12 cellular contexts compared by ENCODE assay signal in genomic region chr5:126438267-126438666, GRCh38. TPM values are rescaled to one million over a fixed set of nuclear protein-coding genes. Genes with fewer than 3 reads are reported as not detected.
DNase-seq lines count a peak whose midpoint lies in the region; ATAC-seq and TF ChIP-seq lines count a peak whose summit lies in the region.
"Had no signal": no experiment of that assay in that cellular context is flagged by ENCODE, and none has a peak within 500 bp of the region (broad histone marks: within the 10 kb centered on the region; RNA-seq: fewer than 3 reads in every experiment).

No MANE protein-coding gene starts in this region.

- ATAC-seq in GM19351 (IDR thresholded peaks at IDR 0.05; ENCODE audit: unreplicated experiment), result peak; percentile 96
- ATAC-seq in HG02884 (IDR thresholded peaks at IDR 0.05; ENCODE audit: unreplicated experiment), result peak; percentile 76

- H3K4me1 ChIP-seq in effector memory CD4-positive, alpha-beta T cell (ENCODE audit: control insufficient read depth, insufficient read depth, low read length, poor library complexity, severe bottlenecking), result no peaks in the 10 kb centered on the region

- H3K4me3 ChIP-seq in GM12865 (ENCODE audit: low read depth, low read length), result no peak overlapping the region
- H3K4me3 ChIP-seq in effector memory CD4-positive, alpha-beta T cell (ENCODE audit: insufficient read depth, low read depth, low read length, poor library complexity, severe bottlenecking), result no peak overlapping the region
- H3K4me3 ChIP-seq: hepatocyte had no signal

- H3K36me3 ChIP-seq in effector memory CD4-positive, alpha-beta T cell (ENCODE audit: control insufficient read depth, insufficient read depth, low read length), result no peaks in the 10 kb centered on the region

- H3K27ac ChIP-seq in effector memory CD4-positive, alpha-beta T cell (ENCODE audit: insufficient read depth, low read length, poor library complexity, severe bottlenecking), result no peak overlapping the region
- H3K27ac ChIP-seq: C4-2B, hepatocyte had no signal

- H3K27ac Mint-ChIP-seq in activated CD4-positive, alpha-beta memory T cell treated with anti-CD3 and anti-CD28 coated beads for 36 hours, result peak overlapping the region; percentile 82
- H3K27ac Mint-ChIP-seq in glutamatergic neuron (ENCODE audit: unreplicated experiment), result no peak overlapping the region
- H3K27ac Mint-ChIP-seq: activated B cell treated with CpG ODN at 0.5 μM for 24 hours had no signal

- no peaks in the 10 kb centered on the region for H3K9me3 ChIP-seq in effector memory CD4-positive, alpha-beta T cell (ENCODE audit: control insufficient read depth, low read length)

- POLR2A ChIA-PET in activated CD4-positive, alpha-beta memory T cell treated with anti-CD3 and anti-CD28 coated beads for 36 hours (lab: Charles Lee), result interaction anchor here (1.1 to 3.2 kb wide), 4 partner anchors 8 to 78 kb away, joined by 3 to 20 read pairs (median 8); partner anchors contain the start of gene GRAMD2B

- intact Hi-C loops in activated CD4-positive, alpha-beta memory T cell treated with anti-CD3 and anti-CD28 coated beads for 36 hours (cut with micrococcal nuclease), result loop anchor here (1.0 kb wide), 2 partner anchors 8 to 15 kb away; partner anchors contain the start of gene GRAMD2B

- peak overlapping the region; percentile 9 for H3K4me3 Mint-ChIP-seq in activated CD4-positive, alpha-beta memory T cell treated with anti-CD3 and anti-CD28 coated beads for 36 hours
- H3K4me3 Mint-ChIP-seq in glutamatergic neuron (ENCODE audit: unreplicated experiment), result no peak overlapping the region
- H3K4me3 Mint-ChIP-seq: activated B cell treated with CpG ODN at 0.5 μM for 24 hours had no signal

- H3K4me1 Mint-ChIP-seq in activated CD4-positive, alpha-beta memory T cell treated with anti-CD3 and anti-CD28 coated beads for 36 hours (ENCODE audit: low read depth), result peaks cover 29% of the 10 kb centered on the region
- no peaks in the 10 kb centered on the region for H3K4me1 Mint-ChIP-seq in glutamatergic neuron (ENCODE audit: low read depth, unreplicated experiment)
- H3K4me1 Mint-ChIP-seq: activated B cell treated with CpG ODN at 0.5 μM for 24 hours had no signal

- DNase-seq in GM12865 (ENCODE audit: low read depth) (peak; percentile 79), glutamatergic neuron (no peak), NCI-H2029 treated with DMSO at 0.1 percent for 48 hours (lab: John Stamatoyannopoulos, UW) (no peak), iPS-NIHi11 (ENCODE audit: low spot score) (no peak)
- DNase-seq in activated CD4-positive, alpha-beta memory T cell treated with anti-CD3 and anti-CD28 coated beads for 36 hours, result peak; percentile 42
- DNase-seq in effector memory CD4-positive, alpha-beta T cell, result no peak
- DNase-seq: activated B cell treated with CpG ODN at 0.5 μM for 24 hours; central memory CD4-positive, alpha-beta T cell had no signal

- CTCF ChIA-PET in activated CD4-positive, alpha-beta memory T cell treated with anti-CD3 and anti-CD28 coated beads for 36 hours (lab: Charles Lee), result interaction anchor here (0.5 to 1.8 kb wide), 4 partner anchors 8 to 850 kb away, joined by 3 to 6 read pairs (median 4); no protein-coding TSS in a partner anchor

- H3K9me3 Mint-ChIP-seq in activated CD4-positive, alpha-beta memory T cell treated with anti-CD3 and anti-CD28 coated beads for 36 hours, result no peaks in the 10 kb centered on the region
- H3K9me3 Mint-ChIP-seq in glutamatergic neuron (ENCODE audit: unreplicated experiment), result no peaks in the 10 kb centered on the region
- H3K9me3 Mint-ChIP-seq: activated B cell treated with CpG ODN at 0.5 μM for 24 hours had no signal

- no peaks in the 10 kb centered on the region for H3K27me3 ChIP-seq in effector memory CD4-positive, alpha-beta T cell (replicated peaks; ENCODE audit: control insufficient read depth, insufficient read depth, low read length, poor library complexity, severe bottlenecking)
- H3K27me3 ChIP-seq: hepatocyte had no signal

- H3K36me3 Mint-ChIP-seq in activated CD4-positive, alpha-beta memory T cell treated with anti-CD3 and anti-CD28 coated beads for 36 hours, result peaks cover 17% of the 10 kb centered on the region
- H3K36me3 Mint-ChIP-seq in glutamatergic neuron (ENCODE audit: unreplicated experiment), result no peaks in the 10 kb centered on the region

- TF ChIP-seq CTCF in GM12865 (IDR thresholded peaks at IDR 0.05; ENCODE audit: insufficient read depth, low read depth, low read length, missing control alignments) (no peak), glutamatergic neuron (IDR thresholded peaks at IDR 0.05; ENCODE audit: partially characterized antibody, unreplicated experiment) (no peak)

- H3K27me3 Mint-ChIP-seq in activated CD4-positive, alpha-beta memory T cell treated with anti-CD3 and anti-CD28 coated beads for 36 hours, result no peaks in the 10 kb centered on the region
- H3K27me3 Mint-ChIP-seq in glutamatergic neuron (ENCODE audit: unreplicated experiment), result no peaks in the 10 kb centered on the region
- H3K27me3 Mint-ChIP-seq: activated B cell treated with CpG ODN at 0.5 μM for 24 hours had no signal

RNA-seq across cellular contexts. Expression of gene GRAMD2B, which starts 15.1 kb away (rescaled TPM):
- 10 to 100 TPM in 1 of 2 experiments, 1 to 10 TPM in 1; 9.9 to 10.4 TPM for total RNA-seq in activated CD4-positive, alpha-beta memory T cell treated with anti-CD3 and anti-CD28 coated beads for 36 hours
- total RNA-seq in glutamatergic neuron (ENCODE audit: unreplicated experiment), result 0.69 TPM

Comparison
In these comparisons a context has a peak if more than half of its experiments do, and no peak if none do; other contexts are left out.
1. DNase-seq: peak in GM12865 (single experiment) and activated CD4-positive, alpha-beta memory T cell treated with anti-CD3 and anti-CD28 coated beads for 36 hours (single experiment); none in glutamatergic neuron (single experiment), effector memory CD4-positive, alpha-beta T cell (0 of 3), NCI-H2029 treated with DMSO at 0.1 percent for 48 hours (single experiment) and iPS-NIHi11 (single experiment).